9 cellular contexts compared by ENCODE assay signal in the genomic region with DNA sequence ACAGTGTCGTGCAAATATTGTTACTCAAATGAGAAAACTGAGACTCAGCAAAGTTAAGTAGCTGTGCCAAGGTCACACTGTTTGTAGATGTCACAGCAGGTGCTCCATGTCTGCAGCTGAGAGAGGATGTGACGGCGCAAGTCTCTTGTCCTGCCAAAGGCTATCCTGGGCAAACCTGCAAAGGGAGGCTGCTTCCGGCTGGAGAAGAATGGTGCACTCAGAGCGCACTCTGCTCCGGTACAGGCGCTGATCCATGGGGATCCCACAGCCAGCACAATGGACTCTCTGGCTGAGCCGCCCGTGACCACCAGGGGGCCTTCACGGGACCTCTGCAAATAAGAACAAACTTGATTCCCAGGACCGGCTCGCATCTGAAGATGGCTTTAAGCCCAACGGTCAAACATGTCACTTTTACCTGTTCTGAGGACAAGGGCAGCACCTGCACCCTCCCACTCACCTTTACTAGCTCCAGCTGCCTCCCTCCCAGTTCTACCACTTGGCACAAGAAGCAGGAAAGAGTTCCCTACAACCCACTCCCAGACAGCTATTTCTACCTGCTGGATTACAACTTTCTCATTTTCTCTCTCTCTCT. TPM values are rescaled to one million over a fixed set of nuclear protein-coding genes. Genes with fewer than 3 reads are reported as not detected.
DNase-seq lines count a peak whose midpoint lies in the region; ATAC-seq, FAIRE-seq and TF ChIP-seq lines count a peak whose summit lies in the region.
"Had no signal": no experiment of that assay in that cellular context is flagged by ENCODE, and none has a peak within 500 bp of the region (broad histone marks: within the 10 kb centered on the region; RNA-seq: fewer than 3 reads in every experiment).

No MANE protein-coding gene starts in this region.

- H3K36me3 ChIP-seq in OCI-LY1 (ENCODE audit: insufficient read depth, low read length) (no peaks in the 10 kb centered on the region), pancreas (no peaks in the 10 kb centered on the region), uterus (no peaks in the 10 kb centered on the region)

- TF ChIP-seq CTCF in OCI-LY1 (IDR thresholded peaks at IDR 0.05; ENCODE audit: low read length): peak; percentile 85
- TF ChIP-seq CTCF in pancreas (IDR thresholded peaks at IDR 0.05): peak; percentile 82 to 87 (median 83)
- peak; percentile 49 to 81 (median 73) for TF ChIP-seq CTCF in uterus (IDR thresholded peaks at IDR 0.05)

- H3K79me2 ChIP-seq in OCI-LY1 (ENCODE audit: insufficient read depth, low read length): no peaks in the 10 kb centered on the region

- H3K4me3 ChIP-seq in OCI-LY1 (ENCODE audit: low read depth, low read length, poor library complexity, severe bottlenecking) (no peak overlapping the region), pancreas (no peak overlapping the region), uterus (no peak overlapping the region)
- H3K4me3 ChIP-seq: SK-N-MC had no signal

- H3K4me2 ChIP-seq in OCI-LY1 (ENCODE audit: low read length): no peak overlapping the region

- peak; percentile 95 to 98 (median 98) for ATAC-seq in pancreas
- no peak for ATAC-seq in HG02973 (IDR thresholded peaks at IDR 0.05; ENCODE audit: unreplicated experiment)

- H3K9me3 ChIP-seq in OCI-LY1 (ENCODE audit: low read length) (no peaks in the 10 kb centered on the region), pancreas (no peaks in the 10 kb centered on the region), uterus (no peaks in the 10 kb centered on the region)

- 4% methylated on average over 13 of the region's 13 CpGs for WGBS in pancreas, 2 donors

- H3K27me3 ChIP-seq in OCI-LY1 (ENCODE audit: insufficient read depth, low read length) (no peaks in the 10 kb centered on the region), pancreas (no peaks in the 10 kb centered on the region), uterus (no peaks in the 10 kb centered on the region)

- no peak for TF ChIP-seq POLR2A in uterus (IDR thresholded peaks at IDR 0.05)

- peak; percentile 89 for DNase-seq in DMS 273 (lab: John Stamatoyannopoulos, UW; ENCODE audit: unreplicated experiment)
- peak; percentile 53 for DNase-seq in HPDE6-E6E7 (ENCODE audit: extremely low spot score)
- peak; percentile 47 for DNase-seq in activated naive CD4-positive, alpha-beta T cell treated with Interleukin-2 at 50 U/mL for 16 hours
- DNase-seq in glomerular visceral epithelial cell (ENCODE audit: extremely low spot score): peak; percentile 79
- peak; percentile 90 to 95 (median 94) for DNase-seq in pancreas
- peak; percentile 75 to 77 for DNase-seq in uterus

- H4K20me1 ChIP-seq in OCI-LY1 (ENCODE audit: insufficient read depth, low read length): no peaks in the 10 kb centered on the region

- no peaks in the 10 kb centered on the region for H3K4me1 ChIP-seq in OCI-LY1 (ENCODE audit: insufficient read depth, low read length, severe bottlenecking)
- peaks cover 5 to 6% (median 6%) of the 10 kb centered on the region in 3 donors for H3K4me1 ChIP-seq in pancreas
- no peaks in the 10 kb centered on the region for H3K4me1 ChIP-seq in uterus

- H3K9ac ChIP-seq in OCI-LY1 (ENCODE audit: low read length): no peak overlapping the region

- no peak overlapping the region for H2AFZ ChIP-seq in OCI-LY1 (ENCODE audit: low read length)

- H3F3A ChIP-seq in OCI-LY1 (ENCODE audit: insufficient read depth, low read length): no peaks in the 10 kb centered on the region

- no peak overlapping the region for H3K27ac ChIP-seq in OCI-LY1 (ENCODE audit: low read depth, low read length, poor library complexity, severe bottlenecking)
- peak overlapping the region in 2 of 4 donors; percentile 25 to 53 for H3K27ac ChIP-seq in pancreas
- H3K27ac ChIP-seq in uterus: no peak overlapping the region
- H3K27ac ChIP-seq: SK-N-MC had no signal

- intact Hi-C loops in pancreas (cut with DNase I) (loop anchor here in 1 of 3 donors (10.0 kb wide), 1 partner anchor 145 kb away; a partner anchor contains a TSS), uterus (cut with DNase I; ENCODE audit: low total_unique reads) (no loop called here)

- no peaks in the 10 kb centered on the region for H3K9me2 ChIP-seq in OCI-LY1 (ENCODE audit: low read depth, low read length)

- no peak for FAIRE-seq in pancreas (lab: Jason Lieb, UNC)

RNA-seq across cellular contexts. Expression of a gene that starts 21.9 kb away (rescaled TPM):
- total RNA-seq in pancreas (under 1 TPM in 1 of 6 donors, not detected in 5; 0.06 TPM), uterus (under 1 TPM in 1 of 4 donors, not detected in 3; 0.21 TPM)
- polyA plus RNA-seq in pancreas: under 1 TPM in 1 of 2 donors, not detected in 1; 0.09 TPM
